Comparison of ENCODE assay signal across 9 cellular contexts in the genomic region with DNA sequence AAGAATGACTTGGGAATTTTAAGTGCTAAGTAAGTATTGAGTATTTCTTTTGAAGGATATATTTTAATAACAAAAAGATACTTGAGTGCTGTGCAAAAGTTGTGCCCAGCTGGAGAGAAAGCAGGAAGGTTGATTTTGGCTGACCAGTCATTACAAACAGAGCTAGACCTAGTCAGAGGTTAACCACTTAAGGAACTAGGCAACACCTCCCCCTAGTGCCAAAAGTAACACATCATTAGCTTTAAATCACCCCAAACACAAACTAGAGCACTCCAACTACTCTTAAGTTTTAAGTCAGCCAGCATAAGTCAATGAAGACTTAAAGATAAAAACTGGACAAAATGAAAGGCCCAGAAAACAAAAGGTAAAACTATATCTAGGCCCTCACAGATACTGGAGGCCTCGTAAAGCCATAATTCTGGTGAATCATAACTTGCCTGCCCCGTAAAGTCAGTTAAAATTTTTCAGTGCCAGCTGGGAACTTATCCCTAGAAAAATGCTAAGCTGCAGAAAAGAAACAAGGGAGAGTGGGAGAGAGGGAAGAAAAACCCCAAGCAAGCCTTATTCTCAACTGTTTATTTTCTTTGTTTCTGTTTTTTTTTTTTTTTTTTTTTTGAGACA. TPM values are rescaled to one million over a fixed set of nuclear protein-coding genes. Genes with fewer than 3 reads are reported as not detected.
DNase-seq lines count a peak whose midpoint lies in the region; ATAC-seq, FAIRE-seq and TF ChIP-seq lines count a peak whose summit lies in the region.
"Had no signal": no experiment of that assay in that cellular context is flagged by ENCODE, and none has a peak within 500 bp of the region (broad histone marks: within the 10 kb centered on the region; RNA-seq: fewer than 3 reads in every experiment).

No MANE protein-coding gene starts in this region.

- no peaks in the 10 kb centered on the region for H3K9me3 ChIP-seq in Caco-2
- no peaks in the 10 kb centered on the region for H3K9me3 ChIP-seq in adipocyte (ENCODE audit: control insufficient read depth, low read length)
- H3K9me3 ChIP-seq in iPS DF 6.9 (ENCODE audit: control insufficient read depth, insufficient read depth, low read length): no peaks in the 10 kb centered on the region
- H3K9me3 ChIP-seq in small intestine (ENCODE audit: control insufficient read depth, low read depth): no peaks in the 10 kb centered on the region

- peak overlapping the region; percentile 62 for H3K9ac ChIP-seq in adipocyte (ENCODE audit: low read length)

- no peak overlapping the region for H3K27ac Mint-ChIP-seq in Caco-2 (ENCODE audit: unreplicated experiment)

- H3K9me3 Mint-ChIP-seq in Caco-2 (ENCODE audit: unreplicated experiment): no peaks in the 10 kb centered on the region
- H3K9me3 Mint-ChIP-seq: stimulated activated naive CD8-positive, alpha-beta T cell treated with anti-CD3 and anti-CD28 coated beads, Interleukin-15, Interleukin-2, amounts not matched to agents 100 ng/mL and 50 ng/mL, for 24 hours had no signal

- ATAC-seq in GM18517 (IDR thresholded peaks at IDR 0.05; ENCODE audit: unreplicated experiment) (peak; percentile 55), HG03175 (IDR thresholded peaks at IDR 0.05; ENCODE audit: unreplicated experiment) (peak; percentile 42)

- peak; percentile 46 to 74 for DNase-seq in Caco-2
- peak; percentile 36 for DNase-seq in NCI-H748 treated with DMSO at 0.1 percent for 48 hours (lab: John Stamatoyannopoulos, UW)
- peak; percentile 86 for DNase-seq in adipocyte (ENCODE audit: low read depth)
- DNase-seq in iPS DF 6.9 (ENCODE audit: low read depth, low spot score): peak; percentile 74
- DNase-seq in small intestine: peak; percentile 68
- DNase-seq in activated effector memory CD4-positive, alpha-beta T cell treated with Interleukin-2 at 50 U/mL for 16 hours: no peak

- no peaks in the 10 kb centered on the region for H3K27me3 Mint-ChIP-seq in Caco-2 (ENCODE audit: insufficient read depth, unreplicated experiment)
- H3K27me3 Mint-ChIP-seq: stimulated activated naive CD8-positive, alpha-beta T cell treated with anti-CD3 and anti-CD28 coated beads, Interleukin-15, Interleukin-2, amounts not matched to agents 100 ng/mL and 50 ng/mL, for 24 hours had no signal

- no peaks in the 10 kb centered on the region for H3K27me3 ChIP-seq in Caco-2 (replicated peaks; ENCODE audit: control insufficient read depth, insufficient read depth, low read length)
- no peaks in the 10 kb centered on the region for H3K27me3 ChIP-seq in adipocyte (replicated peaks; ENCODE audit: control insufficient read depth, insufficient read depth, low read length)
- no peaks in the 10 kb centered on the region for H3K27me3 ChIP-seq in iPS DF 6.9 (ENCODE audit: control insufficient read depth, insufficient read depth, low read length)
- no peaks in the 10 kb centered on the region for H3K27me3 ChIP-seq in small intestine (ENCODE audit: control insufficient read depth in 2 of 2, insufficient read depth in 2 of 2, low read length in 2 of 2)

- BruUV-seq in Caco-2 (replicated peaks; lab: Mats Ljungman, UMichigan): no TSS peak

- intact Hi-C loops in Caco-2 (cut with micrococcal nuclease; ENCODE audit: unreplicated experiment): loop anchor here (1.0 to 2.0 kb wide), 6 partner anchors 24 to 271 kb away; no protein-coding TSS in a partner anchor

- H3K27ac ChIP-seq in iPS DF 6.9 (ENCODE audit: low read length) (no peak overlapping the region), small intestine (ENCODE audit: low read depth in 1 of 2, low read length in 1 of 2) (peak overlapping the region; percentile 27 to 28)

- peaks cover 6% of the 10 kb centered on the region for H3K4me1 Mint-ChIP-seq in Caco-2 (ENCODE audit: low read depth, unreplicated experiment)

- H3K36me3 ChIP-seq in Caco-2 (ENCODE audit: control insufficient read depth, insufficient read depth, low read length): no peaks in the 10 kb centered on the region
- H3K36me3 ChIP-seq in adipocyte (ENCODE audit: control insufficient read depth, insufficient read depth, low read length, severe bottlenecking): peaks cover 21% of the 10 kb centered on the region
- no peaks in the 10 kb centered on the region for H3K36me3 ChIP-seq in iPS DF 6.9 (ENCODE audit: control insufficient read depth, insufficient read depth, low read length)
- H3K36me3 ChIP-seq in small intestine (ENCODE audit: control insufficient read depth in 2 of 2, insufficient read depth in 2 of 2, low read length in 2 of 2): peaks cover 5 to 7% of the 10 kb centered on the region in 2 donors

- peaks cover 14% of the 10 kb centered on the region for H3K36me3 Mint-ChIP-seq in Caco-2 (ENCODE audit: insufficient read depth, unreplicated experiment)

- FAIRE-seq in small intestine (lab: Jason Lieb, UNC): no peak

- H3K4me1 ChIP-seq in Caco-2: no peaks in the 10 kb centered on the region
- peaks cover 28% of the 10 kb centered on the region for H3K4me1 ChIP-seq in adipocyte (ENCODE audit: control insufficient read depth, insufficient read depth, low read length)
- H3K4me1 ChIP-seq in iPS DF 6.9 (ENCODE audit: control insufficient read depth, insufficient read depth, low read length): no peaks in the 10 kb centered on the region
- peaks cover 0 to 6% of the 10 kb centered on the region in 2 donors for H3K4me1 ChIP-seq in small intestine (ENCODE audit: control insufficient read depth in 2 of 2, insufficient read depth in 1 of 2, low read depth in 1 of 2, low read length in 1 of 2)

- TF ChIP-seq CTCF in Caco-2 (IDR thresholded peaks at IDR 0.05; ENCODE audit: insufficient read depth in 1 of 2, low read depth in 1 of 2, low read length in 1 of 2, severe bottlenecking in 1 of 2, unreplicated experiment in 1 of 2): peak; percentile 62 to 75

- H3K4me3 ChIP-seq in Caco-2 (ENCODE audit: low read depth, low read length): no peak overlapping the region
- peak overlapping the region; percentile 27 for H3K4me3 ChIP-seq in adipocyte (ENCODE audit: low read length)
- H3K4me3 ChIP-seq in iPS DF 6.9 (ENCODE audit: low read length): no peak overlapping the region
- no peak overlapping the region for H3K4me3 ChIP-seq in small intestine (ENCODE audit: low read depth in 1 of 2, low read length in 2 of 2)

- H3K4me3 Mint-ChIP-seq in Caco-2 (ENCODE audit: unreplicated experiment): no peak overlapping the region
- H3K4me3 Mint-ChIP-seq: stimulated activated naive CD8-positive, alpha-beta T cell treated with anti-CD3 and anti-CD28 coated beads, Interleukin-15, Interleukin-2, amounts not matched to agents 100 ng/mL and 50 ng/mL, for 24 hours had no signal

- POLR2A ChIA-PET in Caco-2 (lab: Charles Lee): interaction anchor here (0.7 to 1.3 kb wide), 3 partner anchors 271 to 281 kb away, joined by 3 to 8 read pairs (median 6); partner anchors contain the start of genes RPL27A and TRIM66

- WGBS in iPS DF 6.9 (ENCODE audit: insufficient coverage, insufficient read length): no CpG with 5 or more reads among the region's 2 CpGs
- 10 to 35% (median 32%) methylated on average over 2 of the region's 2 CpGs for WGBS in small intestine, 3 donors

- CTCF ChIA-PET in Caco-2 (lab: Charles Lee): interaction anchor here (0.5 to 2.1 kb wide), 33 partner anchors 17 to 736 kb away, joined by 3 to 42 read pairs (median 4); partner anchors contain the start of genes AKIP1, ASCL3, RPL27A and TRIM66

RNA-seq across cellular contexts. Expression of gene TMEM9B, which starts 4.6 kb away (rescaled TPM):
- 26.0 and 29.6 TPM in 2 replicates for total RNA-seq in Caco-2 (2022)
- 10 to 100 TPM; 31.3 to 45.7 (median 45.4) TPM for polyA plus RNA-seq in small intestine

RNA-seq across cellular contexts. Expression of gene ASCL3, which starts 16.8 kb away (rescaled TPM):
- total RNA-seq in Caco-2 (2022): not detected in 2 replicates
- not detected for polyA plus RNA-seq in small intestine

RNA-seq across cellular contexts. Expression of gene C11orf16, which starts 26.9 kb away (rescaled TPM):
- not detected in 2 replicates for total RNA-seq in Caco-2 (2022)
- polyA plus RNA-seq in small intestine: not detected

RNA-seq across cellular contexts. Expression of gene NRIP3, which starts 44.1 kb away (rescaled TPM):
- 10.0 and 13.0 TPM in 2 replicates for total RNA-seq in Caco-2 (2022)
- under 1 TPM in 1 of 3 donors, not detected in 2; 0.70 TPM for polyA plus RNA-seq in small intestine

RNA-seq across cellular contexts. Expression of gene AKIP1, which starts 48.7 kb away (rescaled TPM):
- total RNA-seq in Caco-2 (2022): 28.7 and 32.6 TPM in 2 replicates
- 10 to 100 TPM; 11.6 to 24.4 (median 16.2) TPM for polyA plus RNA-seq in small intestine
